15 cellular contexts compared by ENCODE assay signal in the genomic region with DNA sequence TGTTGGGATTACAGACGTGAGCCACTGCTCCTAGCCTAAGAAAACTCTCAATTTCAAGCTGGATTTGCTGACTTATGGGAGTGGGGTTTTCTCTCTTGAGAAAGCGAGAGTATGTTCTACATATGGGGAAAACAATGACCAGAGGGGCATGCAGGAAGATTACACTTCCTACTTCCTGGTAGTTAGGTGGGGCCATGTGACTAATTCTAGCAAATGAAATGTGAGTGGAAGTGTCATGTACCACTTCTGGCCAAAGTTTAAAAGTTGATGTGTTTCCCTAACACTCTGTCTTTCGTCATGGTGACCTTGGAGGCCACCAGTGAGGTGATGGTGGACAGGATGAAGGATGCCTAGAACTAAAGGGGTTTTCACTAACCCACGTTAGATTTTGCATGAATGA. TPM values are rescaled to one million over a fixed set of nuclear protein-coding genes. Genes with fewer than 3 reads are reported as not detected.
DNase-seq lines count a peak whose midpoint lies in the region; ATAC-seq, FAIRE-seq and TF ChIP-seq lines count a peak whose summit lies in the region.
"Had no signal": no experiment of that assay in that cellular context is flagged by ENCODE, and none has a peak within 500 bp of the region (broad histone marks: within the 10 kb centered on the region; RNA-seq: fewer than 3 reads in every experiment).

No MANE protein-coding gene starts in this region.

- H3K27ac ChIP-seq in A549: no peak overlapping the region
- no peak overlapping the region for H3K27ac ChIP-seq in OCI-LY7 (ENCODE audit: low read depth, low read length, poor library complexity, severe bottlenecking)
- no peak overlapping the region for H3K27ac ChIP-seq in spleen
- H3K27ac ChIP-seq: C4-2B had no signal

- FAIRE-seq in A549 (lab: Jason Lieb, UNC): no peak
- peak; percentile 26 for FAIRE-seq in GM19239 (lab: Jason Lieb, UNC)
- FAIRE-seq in bronchial epithelial cell (lab: Jason Lieb, UNC): peak; percentile 18
- FAIRE-seq: A204.1, HTR-8/SVneo had no signal

- H3K79me2 ChIP-seq in OCI-LY7 (ENCODE audit: insufficient read depth, low read depth, low read length): no peaks in the 10 kb centered on the region

- WGBS in A549 (ENCODE audit: missing lambda C conversion rate): 59% methylated on average over 4 of the region's 4 CpGs
- WGBS in spleen, 5 donors: 78 to 90% (median 84%) methylated on average over 4 of the region's 4 CpGs

- no peak overlapping the region for H3K4me3 ChIP-seq in A549
- H3K4me3 ChIP-seq in OCI-LY7 (ENCODE audit: low read depth, low read length, poor library complexity, severe bottlenecking): no peak overlapping the region
- H3K4me3 ChIP-seq in bronchial epithelial cell (ENCODE audit: low read depth, low read length): no peak overlapping the region
- no peak overlapping the region for H3K4me3 ChIP-seq in spleen

- H3K9me3 ChIP-seq in A549 (peaks cover 18% of the 10 kb centered on the region; the same call in 2 of the 3 replicates), OCI-LY7 (ENCODE audit: low read length) (0 out of 2 replicates have a peak, but pooled peaks cover 3% of the 10 kb centered on the region), spleen (peaks cover 6 to 34% (median 23%) of the 10 kb centered on the region in 8 donors)
- H3K9me3 ChIP-seq: BE2C had no signal

- peak in 1 of 2 experiments; percentile 10 for DNase-seq in A549 (ENCODE audit: low read depth in 1 of 2, low spot score in 1 of 2)
- no peak for DNase-seq in GM19239 (ENCODE audit: insufficient read length, low spot score)
- peak; percentile 7 for DNase-seq in OCI-LY7 (ENCODE audit: low spot score)
- DNase-seq in bronchial epithelial cell (ENCODE audit: low read depth): no peak
- DNase-seq in spleen: no peak
- DNase-seq in T-helper 2 cell treated with Interferon-gamma antibody and Interleukin-4, amounts not matched to agents 5 μg/mL and 100 μg/mL, for 36 hours (ENCODE audit: low spot score): no peak
- DNase-seq: BE2C; CD4-positive, alpha-beta memory T cell; GF-D8; HCEC 1CT; KBM-7 had no signal

- POLR2A ChIA-PET in A549 (lab: Yijun Ruan, JAX) (no interaction called here), OCI-LY7 (lab: Charles Lee) (interaction anchor here (0.6 to 0.7 kb wide), 2 partner anchors 9 to 191 kb away, joined by 3 read pairs; no protein-coding TSS in a partner anchor)

- ATAC-seq in A549 (no peak), HG03460 (IDR thresholded peaks at IDR 0.05; ENCODE audit: unreplicated experiment) (no peak)

- H3K4me1 Mint-ChIP-seq in T-helper 2 cell treated with Interferon-gamma antibody and Interleukin-4, amounts not matched to agents 5 μg/mL and 100 μg/mL, for 36 hours (ENCODE audit: low read depth): no peaks in the 10 kb centered on the region
- H3K4me1 Mint-ChIP-seq: CD4-positive, alpha-beta memory T cell had no signal

- CTCF ChIA-PET in A549 (lab: Yijun Ruan, JAX) (no interaction called here), OCI-LY7 (lab: Charles Lee; ENCODE audit: unreplicated experiment) (no interaction called here)

- no peak overlapping the region for H3K4me3 Mint-ChIP-seq in T-helper 2 cell treated with Interferon-gamma antibody and Interleukin-4, amounts not matched to agents 5 μg/mL and 100 μg/mL, for 36 hours
- H3K4me3 Mint-ChIP-seq: CD4-positive, alpha-beta memory T cell had no signal

- no TSS peak for BruUV-seq in OCI-LY7 (replicated peaks; lab: Mats Ljungman, UMichigan)

- no peak for TF ChIP-seq RAD21 in A549 (conservative IDR thresholded peaks at IDR 0.05 in 1 of 2, IDR thresholded peaks at IDR 0.05 in 1 of 2)

- TF ChIP-seq CTCF in A549 (IDR thresholded peaks at IDR 0.05) (no peak), OCI-LY7 (conservative IDR thresholded peaks at IDR 0.05; ENCODE audit: low read length) (no peak), bronchial epithelial cell (IDR thresholded peaks at IDR 0.05; ENCODE audit: insufficient read depth, low read length, severe bottlenecking) (no peak), spleen (IDR thresholded peaks at IDR 0.05 in 8 of 11, conservative IDR thresholded peaks at IDR 0.05 in 3 of 11) (no peak)

- H3K36me3 ChIP-seq in OCI-LY7 (ENCODE audit: insufficient read depth, low read length) (no peaks in the 10 kb centered on the region), bronchial epithelial cell (ENCODE audit: control insufficient read depth, insufficient read depth, low read length) (no peaks in the 10 kb centered on the region), spleen (no peaks in the 10 kb centered on the region)
- H3K36me3 ChIP-seq: BE2C had no signal

- H3K27ac Mint-ChIP-seq in T-helper 2 cell treated with Interferon-gamma antibody and Interleukin-4, amounts not matched to agents 5 μg/mL and 100 μg/mL, for 36 hours: no peak overlapping the region
- H3K27ac Mint-ChIP-seq: CD4-positive, alpha-beta memory T cell had no signal

- H4K20me1 ChIP-seq in OCI-LY7 (ENCODE audit: insufficient read depth, low read length): no peaks in the 10 kb centered on the region

- H3K36me3 Mint-ChIP-seq in T-helper 2 cell treated with Interferon-gamma antibody and Interleukin-4, amounts not matched to agents 5 μg/mL and 100 μg/mL, for 36 hours (ENCODE audit: low read depth): no peaks in the 10 kb centered on the region
- H3K36me3 Mint-ChIP-seq: CD4-positive, alpha-beta memory T cell had no signal

- H3K9me2 ChIP-seq in OCI-LY7 (ENCODE audit: insufficient read depth, low read length): no peaks in the 10 kb centered on the region

- H3K27me3 ChIP-seq in bronchial epithelial cell (ENCODE audit: control insufficient read depth, insufficient read depth, low read length): no peaks in the 10 kb centered on the region
- peaks cover 0 to 4% (median 0%) of the 10 kb centered on the region in 7 donors for H3K27me3 ChIP-seq in spleen (replicated peaks in 1 of 7)
- H3K27me3 ChIP-seq: BE2C had no signal

- intact Hi-C loops in OCI-LY7 (cut with micrococcal nuclease; ENCODE audit: unreplicated experiment): no loop called here
- intact Hi-C loops in spleen (cut with DNase I; ENCODE audit: low total_unique reads): no loop called here

- H3K9me3 Mint-ChIP-seq in T-helper 2 cell treated with Interferon-gamma antibody and Interleukin-4, amounts not matched to agents 5 μg/mL and 100 μg/mL, for 36 hours: peaks cover 11% of the 10 kb centered on the region

- TF ChIP-seq POLR2A in A549 (IDR thresholded peaks at IDR 0.05; ENCODE audit: low read length) (no peak), spleen (IDR thresholded peaks at IDR 0.05) (no peak)

- peaks cover 7% of the 10 kb centered on the region for H3K27me3 Mint-ChIP-seq in T-helper 2 cell treated with Interferon-gamma antibody and Interleukin-4, amounts not matched to agents 5 μg/mL and 100 μg/mL, for 36 hours (ENCODE audit: low read depth)

- H2AFZ ChIP-seq in OCI-LY7 (ENCODE audit: low read length): peak overlapping the region; percentile 82; the same call in 1 of the 2 replicates

- H3K4me2 ChIP-seq in A549: no peak overlapping the region
- no peak overlapping the region for H3K4me2 ChIP-seq in OCI-LY7 (ENCODE audit: low read length)

- TF ChIP-seq EP300 in A549 (IDR thresholded peaks at IDR 0.05): no peak

- no peaks in the 10 kb centered on the region for H3K4me1 ChIP-seq in A549
- H3K4me1 ChIP-seq in OCI-LY7 (ENCODE audit: insufficient read depth, low read length, poor library complexity, severe bottlenecking): no peaks in the 10 kb centered on the region
- no peaks in the 10 kb centered on the region for H3K4me1 ChIP-seq in spleen
- H3K4me1 ChIP-seq: BE2C had no signal

TF ChIP-seq in A549, 52 proteins besides CTCF, POLR2A, EP300 and RAD21:
- no peak for TF ChIP-seq PHF8 (IDR thresholded peaks at IDR 0.05; ENCODE audit: borderline replicate concordance, low read depth)
- TF ChIP-seq, protein P1, sequence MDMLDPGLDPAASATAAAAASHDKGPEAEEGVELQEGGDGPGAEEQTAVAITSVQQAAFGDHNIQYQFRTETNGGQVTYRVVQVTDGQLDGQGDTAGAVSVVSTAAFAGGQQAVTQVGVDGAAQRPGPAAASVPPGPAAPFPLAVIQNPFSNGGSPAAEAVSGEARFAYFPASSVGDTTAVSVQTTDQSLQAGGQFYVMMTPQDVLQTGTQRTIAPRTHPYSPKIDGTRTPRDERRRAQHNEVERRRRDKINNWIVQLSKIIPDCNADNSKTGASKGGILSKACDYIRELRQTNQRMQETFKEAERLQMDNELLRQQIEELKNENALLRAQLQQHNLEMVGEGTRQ (IDR thresholded peaks at IDR 0.05): peak; percentile 34; the same call in 1 of the 2 replicates

RNA-seq across cellular contexts. Expression of gene PARVG, which starts 50.5 kb away (rescaled TPM):
- polyA plus RNA-seq in A549 (2011; rRNA removed) (not detected in 2 replicates), A549 (2017; fragmentation: RNase III; extraction: RNeasy Plus Mini Kit Qiagen cat#74134 plus additional on column Dnase treatment) (0.04 TPM in 1 of 3 replicates, not detected in the others), spleen (100 to 1,000 TPM; 118 to 214 (median 204) TPM)
- not detected in 2 replicates for polyA plus RNA-seq in A549 (2012; cell fraction: cytosol; rRNA removed)
- 0.04 TPM in 1 of 2 replicates, not detected in the other for polyA plus RNA-seq in A549 (2012; cell fraction: nucleus; rRNA removed)
- not detected in 2 replicates for polyA minus RNA-seq in A549 (2011; rRNA and poly(A)+ RNA removed)
- 0.28 and 0.85 TPM in 2 replicates for total RNA-seq in OCI-LY7 (2014; rRNA removed; shearing (Covaris generic))
- total RNA-seq in OCI-LY7 (2022) (7.7 and 8.6 TPM in 2 replicates), bronchial epithelial cell (not detected in 2 replicates), spleen (100 to 1,000 TPM; 129 to 226 (median 142) TPM)

Comparison
In these comparisons a context has a peak if more than half of its experiments do, and no peak if none do; other contexts are left out.
1. RNA of gene PARVG, which starts 50.5 kb away (total RNA-seq): 129 to 226 TPM in spleen; 0.28 to 8.6 TPM in OCI-LY7 and not detected in bronchial epithelial cell; every median in the first group is over 10 times any median in the second.